ENCODE assay signal across 1 cellular context in genomic region chr17:57880086-57880456, GRCh38.
TF ChIP-seq lines count a peak whose summit lies in the region.

No MANE protein-coding gene starts in this region.

TF ChIP-seq in WTC11, 78 proteins besides CTCF, POLR2A, EP300 and RAD21 (continued from another document):
- TF ChIP-seq PRDM15 (CRISPR knock-in tag; IDR thresholded peaks at IDR 0.05) (no peak), FOXP4 (CRISPR knock-in tag; IDR thresholded peaks at IDR 0.05) (no peak), CREB1 (CRISPR knock-in tag; IDR thresholded peaks at IDR 0.05) (no peak), ZNF425 (CRISPR knock-in tag; conservative IDR thresholded peaks at IDR 0.05) (no peak), ATF2 (CRISPR knock-in tag; IDR thresholded peaks at IDR 0.05; ENCODE audit: borderline replicate concordance, low read depth) (no peak), ZNF138 (CRISPR knock-in tag; conservative IDR thresholded peaks at IDR 0.05) (no peak), NR3C1 (CRISPR knock-in tag; conservative IDR thresholded peaks at IDR 0.05; ENCODE audit: low read depth) (no peak), RELA (CRISPR knock-in tag; IDR thresholded peaks at IDR 0.05; ENCODE audit: borderline replicate concordance) (no peak), ERG (CRISPR knock-in tag; IDR thresholded peaks at IDR 0.05) (no peak), NFATC4 (CRISPR knock-in tag; IDR thresholded peaks at IDR 0.05) (no peak), RORB (CRISPR knock-in tag; IDR thresholded peaks at IDR 0.05) (no peak), SP1 (CRISPR knock-in tag; conservative IDR thresholded peaks at IDR 0.05) (no peak), MLX (CRISPR knock-in tag; IDR thresholded peaks at IDR 0.05) (no peak), ETV6 (CRISPR knock-in tag; IDR thresholded peaks at IDR 0.05) (no peak), PRRX2 (CRISPR knock-in tag; IDR thresholded peaks at IDR 0.05) (no peak)
